1 cellular context compared by ENCODE assay signal in the genomic region with DNA sequence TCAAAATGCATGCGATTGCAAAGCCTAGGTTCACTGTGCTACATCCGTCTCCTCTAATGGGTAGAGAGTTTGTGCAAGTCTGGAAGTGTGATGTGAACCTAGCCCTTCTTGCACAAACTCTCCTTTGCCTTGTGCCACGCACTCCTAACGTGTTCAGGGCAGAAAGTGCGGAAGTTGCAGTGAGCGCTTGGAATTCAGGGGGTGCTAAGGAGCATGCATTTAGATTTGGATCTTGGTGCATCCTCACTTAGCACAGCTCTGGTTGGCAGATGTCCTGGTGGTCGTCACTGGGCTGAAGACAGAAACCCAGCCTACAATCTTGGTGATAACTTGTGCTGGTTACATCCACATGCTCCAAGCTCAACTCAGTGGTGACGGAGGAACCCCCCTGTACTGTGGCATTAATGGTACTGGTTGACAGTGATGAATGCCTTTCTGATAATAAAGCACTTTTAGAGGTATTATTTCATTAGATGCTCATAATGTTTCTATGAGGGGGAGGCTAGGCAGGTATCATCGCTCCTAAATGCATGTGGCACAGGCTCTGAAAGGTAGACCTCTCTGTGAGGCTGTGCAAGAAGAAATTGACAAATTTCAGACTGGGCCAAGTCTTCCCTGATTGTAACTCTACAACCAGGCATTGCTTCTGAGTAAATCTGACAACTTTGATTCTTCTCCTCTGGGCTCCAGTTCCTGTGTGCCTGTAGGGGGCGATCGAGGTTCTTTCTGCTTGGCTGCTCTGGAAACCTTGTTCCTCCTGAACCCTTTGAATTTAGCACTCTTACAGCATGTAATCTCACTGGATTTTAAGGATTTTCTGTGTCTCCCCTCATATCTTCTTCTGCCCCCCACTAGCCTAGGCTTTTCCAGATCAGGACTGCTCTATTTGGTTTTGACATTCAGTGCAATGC.
TF ChIP-seq lines count a peak whose summit lies in the region.

No MANE protein-coding gene starts in this region.

TF ChIP-seq in H1, 55 proteins besides CTCF, POLR2A, EP300 and RAD21:
- no peak for TF ChIP-seq CEBPB (IDR thresholded peaks at IDR 0.05; ENCODE audit: low read depth, low read length)
- no peak for TF ChIP-seq CTBP2 (IDR thresholded peaks at IDR 0.05; ENCODE audit: borderline replicate concordance, insufficient read depth, insufficient read length, low read length)
- no peak for TF ChIP-seq TAF7 (optimal IDR thresholded peaks at IDR 0.05; ENCODE audit: borderline replicate concordance, low read depth, low read length)
- no peak for TF ChIP-seq RXRA (IDR thresholded peaks at IDR 0.05; ENCODE audit: insufficient read depth, low read depth, low read length)
- TF ChIP-seq HDAC6 (IDR thresholded peaks at IDR 0.05; ENCODE audit: low read depth, low read length), result no peak
- no peak for TF ChIP-seq KDM4A (IDR thresholded peaks at IDR 0.05; ENCODE audit: low read depth, low read length, severe bottlenecking)
- TF ChIP-seq TCF12 (IDR thresholded peaks at IDR 0.05; ENCODE audit: low read depth, low read length), result no peak
- no peak for TF ChIP-seq KDM5A (IDR thresholded peaks at IDR 0.05; ENCODE audit: low read length)
- no peak for TF ChIP-seq FOSL1 (IDR thresholded peaks at IDR 0.05; ENCODE audit: insufficient read depth, low read depth, low read length)
- no peak for TF ChIP-seq ZNF274 (IDR thresholded peaks at IDR 0.05; ENCODE audit: borderline replicate concordance, extremely low read depth, low read length)
- no peak for TF ChIP-seq SP4 (IDR thresholded peaks at IDR 0.05; ENCODE audit: low read length)
- TF ChIP-seq EGR1 (IDR thresholded peaks at IDR 0.05; ENCODE audit: borderline replicate concordance, low read depth, low read length), result no peak
- TF ChIP-seq RBBP5 (IDR thresholded peaks at IDR 0.05; ENCODE audit: borderline replicate concordance, low read depth, low read length), result no peak
- TF ChIP-seq SUZ12 (IDR thresholded peaks at IDR 0.05; ENCODE audit: low read length), result no peak
- no peak for TF ChIP-seq POLR2AphosphoS5 (IDR thresholded peaks at IDR 0.05; ENCODE audit: low read depth, low read length)
- TF ChIP-seq, protein P1, sequence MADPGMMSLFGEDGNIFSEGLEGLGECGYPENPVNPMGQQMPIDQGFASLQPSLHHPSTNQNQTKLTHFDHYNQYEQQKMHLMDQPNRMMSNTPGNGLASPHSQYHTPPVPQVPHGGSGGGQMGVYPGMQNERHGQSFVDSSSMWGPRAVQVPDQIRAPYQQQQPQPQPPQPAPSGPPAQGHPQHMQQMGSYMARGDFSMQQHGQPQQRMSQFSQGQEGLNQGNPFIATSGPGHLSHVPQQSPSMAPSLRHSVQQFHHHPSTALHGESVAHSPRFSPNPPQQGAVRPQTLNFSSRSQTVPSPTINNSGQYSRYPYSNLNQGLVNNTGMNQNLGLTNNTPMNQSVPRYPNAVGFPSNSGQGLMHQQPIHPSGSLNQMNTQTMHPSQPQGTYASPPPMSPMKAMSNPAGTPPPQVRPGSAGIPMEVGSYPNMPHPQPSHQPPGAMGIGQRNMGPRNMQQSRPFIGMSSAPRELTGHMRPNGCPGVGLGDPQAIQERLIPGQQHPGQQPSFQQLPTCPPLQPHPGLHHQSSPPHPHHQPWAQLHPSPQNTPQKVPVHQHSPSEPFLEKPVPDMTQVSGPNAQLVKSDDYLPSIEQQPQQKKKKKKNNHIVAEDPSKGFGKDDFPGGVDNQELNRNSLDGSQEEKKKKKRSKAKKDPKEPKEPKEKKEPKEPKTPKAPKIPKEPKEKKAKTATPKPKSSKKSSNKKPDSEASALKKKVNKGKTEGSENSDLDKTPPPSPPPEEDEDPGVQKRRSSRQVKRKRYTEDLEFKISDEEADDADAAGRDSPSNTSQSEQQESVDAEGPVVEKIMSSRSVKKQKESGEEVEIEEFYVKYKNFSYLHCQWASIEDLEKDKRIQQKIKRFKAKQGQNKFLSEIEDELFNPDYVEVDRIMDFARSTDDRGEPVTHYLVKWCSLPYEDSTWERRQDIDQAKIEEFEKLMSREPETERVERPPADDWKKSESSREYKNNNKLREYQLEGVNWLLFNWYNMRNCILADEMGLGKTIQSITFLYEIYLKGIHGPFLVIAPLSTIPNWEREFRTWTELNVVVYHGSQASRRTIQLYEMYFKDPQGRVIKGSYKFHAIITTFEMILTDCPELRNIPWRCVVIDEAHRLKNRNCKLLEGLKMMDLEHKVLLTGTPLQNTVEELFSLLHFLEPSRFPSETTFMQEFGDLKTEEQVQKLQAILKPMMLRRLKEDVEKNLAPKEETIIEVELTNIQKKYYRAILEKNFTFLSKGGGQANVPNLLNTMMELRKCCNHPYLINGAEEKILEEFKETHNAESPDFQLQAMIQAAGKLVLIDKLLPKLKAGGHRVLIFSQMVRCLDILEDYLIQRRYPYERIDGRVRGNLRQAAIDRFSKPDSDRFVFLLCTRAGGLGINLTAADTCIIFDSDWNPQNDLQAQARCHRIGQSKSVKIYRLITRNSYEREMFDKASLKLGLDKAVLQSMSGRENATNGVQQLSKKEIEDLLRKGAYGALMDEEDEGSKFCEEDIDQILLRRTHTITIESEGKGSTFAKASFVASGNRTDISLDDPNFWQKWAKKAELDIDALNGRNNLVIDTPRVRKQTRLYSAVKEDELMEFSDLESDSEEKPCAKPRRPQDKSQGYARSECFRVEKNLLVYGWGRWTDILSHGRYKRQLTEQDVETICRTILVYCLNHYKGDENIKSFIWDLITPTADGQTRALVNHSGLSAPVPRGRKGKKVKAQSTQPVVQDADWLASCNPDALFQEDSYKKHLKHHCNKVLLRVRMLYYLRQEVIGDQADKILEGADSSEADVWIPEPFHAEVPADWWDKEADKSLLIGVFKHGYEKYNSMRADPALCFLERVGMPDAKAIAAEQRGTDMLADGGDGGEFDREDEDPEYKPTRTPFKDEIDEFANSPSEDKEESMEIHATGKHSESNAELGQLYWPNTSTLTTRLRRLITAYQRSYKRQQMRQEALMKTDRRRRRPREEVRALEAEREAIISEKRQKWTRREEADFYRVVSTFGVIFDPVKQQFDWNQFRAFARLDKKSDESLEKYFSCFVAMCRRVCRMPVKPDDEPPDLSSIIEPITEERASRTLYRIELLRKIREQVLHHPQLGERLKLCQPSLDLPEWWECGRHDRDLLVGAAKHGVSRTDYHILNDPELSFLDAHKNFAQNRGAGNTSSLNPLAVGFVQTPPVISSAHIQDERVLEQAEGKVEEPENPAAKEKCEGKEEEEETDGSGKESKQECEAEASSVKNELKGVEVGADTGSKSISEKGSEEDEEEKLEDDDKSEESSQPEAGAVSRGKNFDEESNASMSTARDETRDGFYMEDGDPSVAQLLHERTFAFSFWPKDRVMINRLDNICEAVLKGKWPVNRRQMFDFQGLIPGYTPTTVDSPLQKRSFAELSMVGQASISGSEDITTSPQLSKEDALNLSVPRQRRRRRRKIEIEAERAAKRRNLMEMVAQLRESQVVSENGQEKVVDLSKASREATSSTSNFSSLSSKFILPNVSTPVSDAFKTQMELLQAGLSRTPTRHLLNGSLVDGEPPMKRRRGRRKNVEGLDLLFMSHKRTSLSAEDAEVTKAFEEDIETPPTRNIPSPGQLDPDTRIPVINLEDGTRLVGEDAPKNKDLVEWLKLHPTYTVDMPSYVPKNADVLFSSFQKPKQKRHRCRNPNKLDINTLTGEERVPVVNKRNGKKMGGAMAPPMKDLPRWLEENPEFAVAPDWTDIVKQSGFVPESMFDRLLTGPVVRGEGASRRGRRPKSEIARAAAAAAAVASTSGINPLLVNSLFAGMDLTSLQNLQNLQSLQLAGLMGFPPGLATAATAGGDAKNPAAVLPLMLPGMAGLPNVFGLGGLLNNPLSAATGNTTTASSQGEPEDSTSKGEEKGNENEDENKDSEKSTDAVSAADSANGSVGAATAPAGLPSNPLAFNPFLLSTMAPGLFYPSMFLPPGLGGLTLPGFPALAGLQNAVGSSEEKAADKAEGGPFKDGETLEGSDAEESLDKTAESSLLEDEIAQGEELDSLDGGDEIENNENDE (IDR thresholded peaks at IDR 0.05; ENCODE audit: insufficient replicate concordance, low read length), result no peak
